ENCODE assay signal across 16 cellular contexts in the genomic region with DNA sequence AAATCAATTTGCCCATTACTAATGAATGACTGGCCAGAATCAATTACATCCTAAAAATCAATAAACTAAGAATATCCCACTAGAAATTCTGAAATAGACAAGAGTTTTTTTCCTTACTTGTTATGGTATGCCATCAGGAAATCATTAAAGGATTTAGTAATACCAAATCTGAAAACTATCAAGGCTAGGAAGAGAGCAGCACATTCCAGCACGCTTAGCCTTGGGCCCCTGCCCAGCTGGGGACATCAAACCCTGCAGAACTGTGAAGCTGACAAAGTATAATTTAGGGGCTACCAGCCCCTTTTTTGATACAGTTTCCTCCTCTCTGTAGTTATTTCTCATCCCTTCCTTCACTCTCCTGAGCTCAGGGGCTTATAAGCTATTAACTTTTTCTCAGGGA.
"Had no signal": no experiment of that assay in that cellular context is flagged by ENCODE, and none has a peak within 500 bp of the region (broad histone marks: within the 10 kb centered on the region; RNA-seq: fewer than 3 reads in every experiment).

No MANE protein-coding gene starts in this region.

- H3K4me1 ChIP-seq: lower lobe of right lung, neural progenitor cell, right lobe of liver had no signal

- H3K9ac ChIP-seq: neural progenitor cell had no signal

- H3K36me3 ChIP-seq: lower lobe of right lung, neural progenitor cell, ovary, right lobe of liver, spleen had no signal

- H3K9me3 ChIP-seq: lower lobe of right lung, ovary, right lobe of liver, spleen had no signal

- H3K27me3 ChIP-seq: neural progenitor cell, ovary, right lobe of liver, spleen had no signal

- H3K4me3 ChIP-seq: coronary artery, lower lobe of right lung, neural progenitor cell, ovary, right lobe of liver, spleen had no signal

- DNase-seq: activated CD4-positive, alpha-beta memory T cell treated with anti-CD3 and anti-CD28 coated beads, Interleukin-2, amount 10 ng/mL, durations not matched to agents 7 days and 5 days; activated CD4-positive, alpha-beta T cell treated with anti-CD3 and anti-CD28 coated beads for 36 hours; activated naive CD4-positive, alpha-beta T cell treated with anti-CD3 and anti-CD28 coated beads, Interleukin-2, amount 10 ng/mL, durations not matched to agents 7 days and 5 days; activated T-cell treated with anti-CD3 and anti-CD28 coated beads, Interleukin-2, amount 50 U/mL, for 24 hours; central memory CD4-positive, alpha-beta T cell; head of caudate nucleus; immature natural killer cell; lower lobe of right lung; midbrain; ovary; right lobe of liver; spleen; stimulated activated naive CD8-positive, alpha-beta T cell treated with anti-CD3 and anti-CD28 coated beads, Interleukin-15, amount 100 ng/mL, for 72 hours had no signal

- ATAC-seq: activated CD4-positive, alpha-beta T cell treated with anti-CD3 and anti-CD28 coated beads for 36 hours; esophagus mucosa; lower lobe of right lung; right lobe of liver; stimulated activated naive CD8-positive, alpha-beta T cell treated with anti-CD3 and anti-CD28 coated beads, Interleukin-15, amount 100 ng/mL, for 72 hours had no signal
